9 cellular contexts compared by ENCODE assay signal in genomic region chr1:79040424-79041089, GRCh38. TPM values are rescaled to one million over a fixed set of nuclear protein-coding genes. Genes with fewer than 3 reads are reported as not detected.
DNase-seq lines count a peak whose midpoint lies in the region; ATAC-seq lines count a peak whose summit lies in the region.
"Had no signal": no experiment of that assay in that cellular context is flagged by ENCODE, and none has a peak within 500 bp of the region (broad histone marks: within the 10 kb centered on the region; RNA-seq: fewer than 3 reads in every experiment).

No MANE protein-coding gene starts in this region.

- H3K79me2 ChIP-seq in trophoblast cell (ENCODE audit: control insufficient read depth, insufficient read depth, low read length, poor library complexity), result no peaks in the 10 kb centered on the region

- H2AFZ ChIP-seq in trophoblast cell (ENCODE audit: insufficient read depth, low read length, poor library complexity), result no peak overlapping the region

- H3K4me1 ChIP-seq in duodenal mucosa (ENCODE audit: control insufficient read depth in 1 of 2, insufficient read depth in 2 of 2, low read length in 2 of 2), result no peaks in the 10 kb centered on the region
- no peaks in the 10 kb centered on the region for H3K4me1 ChIP-seq in trophoblast cell (ENCODE audit: control insufficient read depth in 1 of 2, insufficient read depth in 2 of 2, low read length in 2 of 2)

- no peak overlapping the region for H3K18ac ChIP-seq in trophoblast cell (ENCODE audit: low read length)

- H3K9me3 ChIP-seq in duodenal mucosa (ENCODE audit: control insufficient read depth in 1 of 2, low read length in 2 of 2) (peaks cover 7 to 17% of the 10 kb centered on the region in 2 donors), trophoblast cell (ENCODE audit: insufficient read depth, low read depth, low read length) (peaks cover 6% of the 10 kb centered on the region)
- H3K9me3 ChIP-seq: neutrophil had no signal

- peak; percentile 31 for DNase-seq in ELR (ENCODE audit: low read depth)
- DNase-seq in cerebellar cortex (ENCODE audit: low spot score), result no peak
- no peak for DNase-seq in NCI-H524 treated with DMSO at 0.1 percent for 48 hours (lab: John Stamatoyannopoulos, UW)
- no peak for DNase-seq in trophoblast cell
- no peak for DNase-seq in hippocampal formation (lab: John Stamatoyannopoulos, UW)

- H3K27me3 ChIP-seq in duodenal mucosa (ENCODE audit: control insufficient read depth in 1 of 2, insufficient read depth in 2 of 2, low read length in 2 of 2) (no peaks in the 10 kb centered on the region), trophoblast cell (ENCODE audit: insufficient read depth, low read length) (no peaks in the 10 kb centered on the region)
- H3K27me3 ChIP-seq: neutrophil had no signal

- H2AK5ac ChIP-seq in trophoblast cell (ENCODE audit: low read length), result no peak overlapping the region

- no peak overlapping the region for H3K23ac ChIP-seq in trophoblast cell (ENCODE audit: low read length)

- no peak overlapping the region for H2BK12ac ChIP-seq in trophoblast cell (ENCODE audit: low read length)

- no peaks in the 10 kb centered on the region for H3K79me1 ChIP-seq in trophoblast cell (ENCODE audit: low read length)

- no peak overlapping the region for H2BK5ac ChIP-seq in trophoblast cell (ENCODE audit: low read depth, low read length, poor library complexity)

- no peak overlapping the region for H4K8ac ChIP-seq in trophoblast cell (ENCODE audit: low read depth, low read length)

- H3K9ac ChIP-seq in duodenal mucosa (ENCODE audit: low read depth in 1 of 2, low read length in 2 of 2) (no peak overlapping the region), trophoblast cell (ENCODE audit: low read length) (no peak overlapping the region)

- H3K4me2 ChIP-seq in trophoblast cell (ENCODE audit: low read length), result no peak overlapping the region

- H3K4ac ChIP-seq in trophoblast cell (ENCODE audit: low read depth, low read length), result no peak overlapping the region

- ATAC-seq in GM19467 (IDR thresholded peaks at IDR 0.05; ENCODE audit: unreplicated experiment) (peak; percentile 84), HG03354 (IDR thresholded peaks at IDR 0.05; ENCODE audit: poor library complexity, severe bottlenecking, unreplicated experiment) (peak; percentile 90)

- no peak overlapping the region for H2BK120ac ChIP-seq in trophoblast cell (ENCODE audit: insufficient read depth, low read length, poor library complexity)

- no peak overlapping the region for H4K12ac ChIP-seq in trophoblast cell (ENCODE audit: low read depth, low read length)

- H3K14ac ChIP-seq in trophoblast cell (ENCODE audit: low read length), result no peak overlapping the region

- no peak overlapping the region for H4K91ac ChIP-seq in trophoblast cell (ENCODE audit: low read depth, low read length)

- 100% methylated on average over 1 of the region's 10 CpGs for WGBS in trophoblast cell (ENCODE audit: extremely low coverage, insufficient coverage, insufficient read length)

- H3K27ac ChIP-seq in duodenal mucosa (ENCODE audit: low read depth, low read length) (no peak overlapping the region), trophoblast cell (ENCODE audit: low read depth, low read length) (no peak overlapping the region)
- H3K27ac ChIP-seq: neutrophil had no signal

- H3K4me3 ChIP-seq in duodenal mucosa (ENCODE audit: low read depth in 1 of 2, low read length in 2 of 2), result peak overlapping the region; percentile 19 to 23
- no peak overlapping the region for H3K4me3 ChIP-seq in trophoblast cell (ENCODE audit: low read depth, low read length)

- H3K36me3 ChIP-seq in duodenal mucosa (ENCODE audit: control insufficient read depth in 1 of 2, insufficient read depth in 2 of 2, low read length in 2 of 2), result no peaks in the 10 kb centered on the region
- H3K36me3 ChIP-seq in trophoblast cell (ENCODE audit: control insufficient read depth in 1 of 2, insufficient read depth in 2 of 2, low read length in 2 of 2), result peaks cover 0 to 2% of the 10 kb centered on the region in 2 experiments
- H3K36me3 ChIP-seq: neutrophil had no signal

RNA-seq across cellular contexts. Expression of gene ADGRL4, which starts 34.0 kb away (rescaled TPM):
- 0.60 and 0.66 TPM in 2 replicates for polyA plus RNA-seq in trophoblast cell (2013)
